14 cellular contexts compared by ENCODE assay signal in the genomic region with DNA sequence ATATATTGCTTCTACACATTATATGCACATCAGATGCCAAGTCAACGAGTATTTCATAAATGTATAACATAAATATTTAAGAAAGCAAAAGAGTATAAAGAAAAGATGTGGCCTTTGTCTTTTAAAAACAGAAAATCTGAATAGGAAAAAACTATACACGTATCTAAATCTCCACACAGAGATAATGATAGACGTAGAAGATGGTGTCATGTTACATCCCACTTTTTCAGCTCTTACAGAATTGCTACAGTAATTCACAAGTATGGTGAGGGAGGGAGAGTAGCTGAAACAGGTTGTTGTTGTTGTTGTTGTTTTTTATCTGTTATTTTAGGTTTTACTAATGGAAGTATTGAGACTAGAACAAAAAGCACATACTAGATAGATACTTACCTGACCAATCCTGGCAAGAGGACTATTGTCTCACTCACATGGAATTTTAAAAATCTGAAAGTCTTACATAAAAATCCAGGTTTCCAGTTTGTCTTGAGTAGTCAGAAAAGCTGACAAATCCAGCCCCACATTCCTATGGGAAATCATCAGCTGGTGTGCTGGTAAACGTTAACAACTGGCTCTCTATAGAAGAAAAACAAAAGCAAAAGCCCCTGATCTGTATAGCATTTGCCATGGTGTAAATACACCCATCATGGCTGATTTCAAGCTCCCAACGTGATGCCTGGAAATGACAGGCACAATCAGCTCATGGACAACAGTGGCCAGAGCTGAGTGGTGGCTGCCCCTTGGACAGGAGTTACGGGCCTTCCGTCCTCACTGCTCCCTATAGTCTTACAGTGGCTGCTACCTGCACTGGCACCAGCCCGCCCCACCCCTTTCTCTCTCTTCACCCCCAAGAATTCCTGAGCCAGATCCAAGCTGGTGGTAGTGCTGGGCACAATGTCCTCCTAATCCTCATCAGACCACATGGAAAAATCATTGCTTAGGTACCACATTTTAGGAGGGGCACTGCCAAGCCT. TPM values are rescaled to one million over a fixed set of nuclear protein-coding genes. Genes with fewer than 3 reads are reported as not detected.
DNase-seq lines count a peak whose midpoint lies in the region; ATAC-seq, FAIRE-seq and TF ChIP-seq lines count a peak whose summit lies in the region.
"Had no signal": no experiment of that assay in that cellular context is flagged by ENCODE, and none has a peak within 500 bp of the region (broad histone marks: within the 10 kb centered on the region; RNA-seq: fewer than 3 reads in every experiment).

No MANE protein-coding gene starts in this region.

- H3K9me2 ChIP-seq in PC-3 (replicated peaks; ENCODE audit: low read length) = no peaks in the 10 kb centered on the region

- H2BK12ac ChIP-seq in H9 (ENCODE audit: insufficient read length, low read depth, low read length) = no peak overlapping the region

- H3K27ac Mint-ChIP-seq in H9 = peak overlapping the region; percentile 31 to 74 (median 68); a peak in 6 of 7 replicates

- ATAC-seq in PC-3 (peak; percentile 54; the same call in 1 of the 2 replicates), pancreas (peak; percentile 33 to 69 (median 65)), GM21825 (IDR thresholded peaks at IDR 0.05; ENCODE audit: unreplicated experiment) (no peak), HG02973 (IDR thresholded peaks at IDR 0.05; ENCODE audit: unreplicated experiment) (no peak)
- ATAC-seq: left lung had no signal

- H3K4me3 Mint-ChIP-seq in H9 = no peak overlapping the region
- H3K4me3 Mint-ChIP-seq: brain had no signal

- H3K4ac ChIP-seq in H9 (ENCODE audit: low read depth, low read length) = no peak overlapping the region

- H3K27ac ChIP-seq in H9 (ENCODE audit: insufficient read length, low read depth, low read length) = no peak overlapping the region
- no peak overlapping the region for H3K27ac ChIP-seq in PC-3 (ENCODE audit: low read length)
- H3K27ac ChIP-seq in fibroblast of lung (ENCODE audit: insufficient read depth, low read length) = no peak overlapping the region
- peak overlapping the region in 2 of 4 donors; percentile 6 to 26 for H3K27ac ChIP-seq in pancreas
- H3K27ac ChIP-seq: left lung had no signal

- H2AFZ ChIP-seq in H9 (ENCODE audit: low read length) (no peak overlapping the region), PC-3 (ENCODE audit: low read length) (no peak overlapping the region), fibroblast of lung (ENCODE audit: low read length) (no peak overlapping the region)

- no peak overlapping the region for H4K8ac ChIP-seq in H9 (replicated peaks; ENCODE audit: insufficient read length, low read depth, low read length)

- H3K18ac ChIP-seq in H9 (ENCODE audit: insufficient read length, low read depth, low read length) = no peak overlapping the region

- no peak for FAIRE-seq in pancreas (lab: Jason Lieb, UNC)
- FAIRE-seq: GM18507, TTC549 had no signal

- H3K9me3 Mint-ChIP-seq in H9 = no peaks in the 10 kb centered on the region
- H3K9me3 Mint-ChIP-seq: brain had no signal

- TF ChIP-seq CTCF in H9 (conservative IDR thresholded peaks at IDR 0.05) = no peak
- no peak for TF ChIP-seq CTCF in PC-3 (conservative IDR thresholded peaks at IDR 0.05; ENCODE audit: low read depth, low read length)
- no peak for TF ChIP-seq CTCF in fibroblast of lung (conservative IDR thresholded peaks at IDR 0.05 in 1 of 2, IDR thresholded peaks at IDR 0.05 in 1 of 2; ENCODE audit: low read depth in 1 of 2, low read length in 2 of 2)
- no peak for TF ChIP-seq CTCF in pancreas (IDR thresholded peaks at IDR 0.05)
- no peak for TF ChIP-seq CTCF in GM10266 (IDR thresholded peaks at IDR 0.05; ENCODE audit: control insufficient read depth, insufficient read depth, low read depth, missing control alignments)

- no peak overlapping the region for H2BK20ac ChIP-seq in H9 (ENCODE audit: low read depth, low read length, poor library complexity, severe bottlenecking)

- no peak overlapping the region for H4K5ac ChIP-seq in H9 (ENCODE audit: insufficient read length, low read depth, low read length)

- H3K4me3 ChIP-seq in PC-3 (ENCODE audit: low read length) = no peak overlapping the region
- H3K4me3 ChIP-seq in fibroblast of lung (replicated peaks in 1 of 4; ENCODE audit: control extremely low read depth in 1 of 4, insufficient read depth in 1 of 4, low read depth in 3 of 4, low read length in 4 of 4) = no peak overlapping the region
- H3K4me3 ChIP-seq in pancreas = no peak overlapping the region
- H3K4me3 ChIP-seq: left lung had no signal

- H3K36me3 ChIP-seq in PC-3 (ENCODE audit: low read depth, low read length) = no peaks in the 10 kb centered on the region
- H3K36me3 ChIP-seq in fibroblast of lung (ENCODE audit: control insufficient read depth, insufficient read depth, low read length) = no peaks in the 10 kb centered on the region
- H3K36me3 ChIP-seq in pancreas = no peaks in the 10 kb centered on the region
- H3K36me3 ChIP-seq: left lung had no signal

- H3K27me3 ChIP-seq in H9 (ENCODE audit: insufficient read depth, low read length) (no peaks in the 10 kb centered on the region), PC-3 (ENCODE audit: low read length) (no peaks in the 10 kb centered on the region), fibroblast of lung (ENCODE audit: control insufficient read depth, insufficient read depth, low read length) (no peaks in the 10 kb centered on the region), pancreas (no peaks in the 10 kb centered on the region)
- H3K27me3 ChIP-seq: left lung had no signal

- H3K4me1 ChIP-seq in H9 (ENCODE audit: insufficient read depth, low read length) (peaks cover 3% of the 10 kb centered on the region; the same call in 1 of the 2 replicates), PC-3 (ENCODE audit: insufficient read depth, low read length) (peaks cover 14% of the 10 kb centered on the region), fibroblast of lung (ENCODE audit: control insufficient read depth, extremely low read depth, insufficient read depth, low read length) (no peaks in the 10 kb centered on the region), pancreas (peaks cover 8 to 18% (median 11%) of the 10 kb centered on the region in 3 donors)
- H3K4me1 ChIP-seq: left lung had no signal

- no peak overlapping the region for H4K91ac ChIP-seq in H9 (ENCODE audit: insufficient read length, low read depth, low read length)

- H3K14ac ChIP-seq in H9 (ENCODE audit: insufficient read depth, low read length) = no peak overlapping the region

- H3K23ac ChIP-seq in H9 (ENCODE audit: insufficient read length, low read depth, low read length) = no peak overlapping the region

- CTCF ChIA-PET in PC-3 (lab: Charles Lee) = no interaction called here

- H2BK15ac ChIP-seq in H9 (ENCODE audit: low read depth, low read length) = no peak overlapping the region

- DNase-seq in H9 (no peak), PC-3 (peak; percentile 72), fibroblast of lung (ENCODE audit: low read depth in 2 of 2) (peak; percentile 23 to 77), pancreas (no peak), GM10266 (ENCODE audit: extremely low spot score) (no peak)
- no peak for DNase-seq in activated CD4-positive, CD25-positive, alpha-beta regulatory T cell treated with anti-CD3 and anti-CD28 coated beads, Interleukin-2, amount 50 U/mL, for 72 hours
- DNase-seq: DMS79; left lung; stimulated activated naive CD4-positive, alpha-beta T cell had no signal

- WGBS in H9 (ENCODE audit: extremely low coverage, insufficient read length, low lambda C conversion rate) = no CpG with 5 or more reads among the region's 8 CpGs
- WGBS in pancreas, 2 donors = 47 to 51% methylated on average over 8 of the region's 8 CpGs

- H2BK5ac ChIP-seq in H9 (ENCODE audit: insufficient read length, low read length) = no peak overlapping the region

- H3K79me2 ChIP-seq in H9 (ENCODE audit: insufficient read depth, low read length) = no peaks in the 10 kb centered on the region
- peaks cover 13% of the 10 kb centered on the region; the same call in 1 of the 2 replicates for H3K79me2 ChIP-seq in PC-3 (ENCODE audit: low read length)
- H3K79me2 ChIP-seq in fibroblast of lung (ENCODE audit: control insufficient read depth, insufficient read depth, low read length) = no peaks in the 10 kb centered on the region

- H3F3A ChIP-seq in PC-3 (ENCODE audit: low read length, unreplicated experiment) = no peaks in the 10 kb centered on the region

- H2BK120ac ChIP-seq in H9 (ENCODE audit: low read depth, low read length, poor library complexity, severe bottlenecking) = no peak overlapping the region

- no peak overlapping the region for H3K56ac ChIP-seq in H9 (ENCODE audit: insufficient read length, low read depth, low read length)

- no peaks in the 10 kb centered on the region for H3K23me2 ChIP-seq in H9 (ENCODE audit: insufficient read length, low read depth, low read length, poor library complexity, severe bottlenecking)

- H3K9ac ChIP-seq in H9 (ENCODE audit: extremely low read depth, insufficient read length, low read length) (no peak overlapping the region), PC-3 (ENCODE audit: low read length) (no peak overlapping the region), fibroblast of lung (ENCODE audit: insufficient read depth, low read length) (no peak overlapping the region)

- H3K36me3 Mint-ChIP-seq in H9 (ENCODE audit: insufficient read depth in 1 of 3, low read depth in 3 of 3) = peaks cover 0 to 3% (median 0%) of the 10 kb centered on the region in 3 experiments; a peak in 2 of 7 replicates

- H3K79me1 ChIP-seq in H9 (ENCODE audit: insufficient read depth, low read depth, low read length, poor library complexity, severe bottlenecking) = no peaks in the 10 kb centered on the region

- intact Hi-C loops in PC-3 (cut with micrococcal nuclease) = no loop called here
- intact Hi-C loops in pancreas (cut with DNase I) = no loop called here

- H3K4me2 ChIP-seq in H9 (ENCODE audit: insufficient read depth, insufficient read length, low read length) (no peak overlapping the region), PC-3 (ENCODE audit: low read length) (peak overlapping the region; percentile 7; the same call in 1 of the 2 replicates), fibroblast of lung (ENCODE audit: extremely low read depth, insufficient read depth, low read length) (no peak overlapping the region)

- no peak overlapping the region for H2AK5ac ChIP-seq in H9 (ENCODE audit: insufficient read length, low read length)

- BruUV-seq in PC-3 (replicated peaks; lab: Mats Ljungman, UMichigan) = no TSS peak

- POLR2A ChIA-PET in PC-3 (lab: Charles Lee; ENCODE audit: unreplicated experiment) = no interaction called here

- H3T11ph ChIP-seq in H9 (ENCODE audit: low read length) = no peak overlapping the region

- H3K4me1 Mint-ChIP-seq in H9 = peaks cover 26 to 35% of the 10 kb centered on the region in 2 experiments

- H3K27me3 Mint-ChIP-seq in H9 (ENCODE audit: low read depth) = no peaks in the 10 kb centered on the region
- H3K27me3 Mint-ChIP-seq: brain had no signal

- no peaks in the 10 kb centered on the region for H4K20me1 ChIP-seq in H9 (ENCODE audit: control insufficient read depth, insufficient read depth, insufficient read length)
- no peaks in the 10 kb centered on the region for H4K20me1 ChIP-seq in PC-3 (ENCODE audit: low read length)
- H4K20me1 ChIP-seq in fibroblast of lung (ENCODE audit: control insufficient read depth, extremely low read depth, insufficient read depth, low read length) = no peaks in the 10 kb centered on the region

- H3K9me3 ChIP-seq in H9 (ENCODE audit: control insufficient read depth, low read depth, low read length) (no peaks in the 10 kb centered on the region), PC-3 (ENCODE audit: low read length) (no peaks in the 10 kb centered on the region), fibroblast of lung (ENCODE audit: control insufficient read depth, insufficient read depth, low read depth, low read length) (no peaks in the 10 kb centered on the region), pancreas (no peaks in the 10 kb centered on the region)
- H3K9me3 ChIP-seq: left lung had no signal

RNA-seq across cellular contexts. Expression of a gene that starts 47.4 kb away (rescaled TPM):
- 42.1 and 44.6 TPM in 2 replicates for total RNA-seq in H9 (2021)
- 40.5 and 46.3 TPM in 2 replicates for total RNA-seq in PC-3 (2014; rRNA removed)
- 34.7 and 37.8 TPM in 2 replicates for total RNA-seq in fibroblast of lung
- 17.5 and 18.4 TPM in 2 replicates for polyA plus RNA-seq in fibroblast of lung
- 13.3 and 13.9 TPM in 2 replicates for polyA plus RNA-seq in fibroblast of lung (2012)
- polyA minus RNA-seq in fibroblast of lung (ENCODE audit: low replicate concordance) = 12.7 and 23.8 TPM in 2 replicates
- total RNA-seq in pancreas = 10 to 100 TPM; 17.3 to 47.8 (median 21.5) TPM
- 10 to 100 TPM; 20.9 to 31.9 TPM for polyA plus RNA-seq in pancreas

Comparison
In these comparisons a context has a peak if more than half of its experiments do, and no peak if none do; other contexts are left out.
1. DNase-seq: peak in PC-3 (single experiment) and fibroblast of lung (2 of 2); none in H9 (single experiment), pancreas (0 of 6), GM10266 (single experiment) and activated CD4-positive, CD25-positive, alpha-beta regulatory T cell treated with anti-CD3 and anti-CD28 coated beads, Interleukin-2, amount 50 U/mL, for 72 hours (single experiment).
2. ATAC-seq: peak in PC-3 (single experiment) and pancreas (4 of 4); none in GM21825 (single experiment) and HG02973 (single experiment).